ENCODE assay signal across 16 cellular contexts in genomic region chr4:84235545-84235944, GRCh38.
A peak's percentile ranks its signal among the peaks of the same experiment; 100 is the strongest.
DNase-seq lines count a peak whose midpoint lies in the region; ATAC-seq and TF ChIP-seq lines count a peak whose summit lies in the region.
"Had no signal": no experiment of that assay in that cellular context is flagged by ENCODE, and none has a peak within 500 bp of the region (broad histone marks: within the 10 kb centered on the region; RNA-seq: fewer than 3 reads in every experiment).

No MANE protein-coding gene starts in this region.

- intact Hi-C loops in heart left ventricle (cut with DNase I) (no loop called here), A673 (cut with micrococcal nuclease; ENCODE audit: unreplicated experiment) (no loop called here)
- intact Hi-C loops in activated T-helper 1 cell treated with anti-CD3 and anti-CD28 coated beads, Interleukin-12 subunit alpha, Interleukin-12 subunit beta, Interleukin-2, Interleukin-4 antibody, amounts not matched to agents 30 ng/mL and 10 ng/mL and 1 ng/mL, durations not matched to agents 14 hours and 24 hours and 36 hours (cut with micrococcal nuclease) = no loop called here

- H3K4me3 Mint-ChIP-seq in activated CD4-positive, alpha-beta memory T cell treated with anti-CD3 and anti-CD28 coated beads, Interleukin-2, amount 10 ng/mL, durations not matched to agents 7 days and 5 days = no peak overlapping the region
- no peak overlapping the region for H3K4me3 Mint-ChIP-seq in activated T-helper 1 cell treated with anti-CD3 and anti-CD28 coated beads, Interleukin-12 subunit alpha, Interleukin-12 subunit beta, Interleukin-2, Interleukin-4 antibody, amounts not matched to agents 30 ng/mL and 10 ng/mL and 1 ng/mL, durations not matched to agents 14 hours and 24 hours and 36 hours
- H3K4me3 Mint-ChIP-seq: activated naive CD4-positive, alpha-beta T cell treated with anti-CD3 and anti-CD28 coated beads, Interleukin-2, amount 10 ng/mL, durations not matched to agents 7 days and 5 days had no signal

- no peak overlapping the region for H3K27ac Mint-ChIP-seq in activated CD4-positive, alpha-beta memory T cell treated with anti-CD3 and anti-CD28 coated beads, Interleukin-2, amount 10 ng/mL, durations not matched to agents 7 days and 5 days
- no peak overlapping the region for H3K27ac Mint-ChIP-seq in activated T-helper 1 cell treated with anti-CD3 and anti-CD28 coated beads, Interleukin-12 subunit alpha, Interleukin-12 subunit beta, Interleukin-2, Interleukin-4 antibody, amounts not matched to agents 30 ng/mL and 10 ng/mL and 1 ng/mL, durations not matched to agents 14 hours and 24 hours and 36 hours
- H3K27ac Mint-ChIP-seq: activated naive CD4-positive, alpha-beta T cell treated with anti-CD3 and anti-CD28 coated beads, Interleukin-2, amount 10 ng/mL, durations not matched to agents 7 days and 5 days had no signal

- H3K4me1 ChIP-seq in heart left ventricle (no peaks in the 10 kb centered on the region), A673 (ENCODE audit: insufficient read depth, low read length, poor library complexity, severe bottlenecking) (no peaks in the 10 kb centered on the region)
- H3K4me1 ChIP-seq: colonic mucosa, testis had no signal

- no peaks in the 10 kb centered on the region for H3K36me3 Mint-ChIP-seq in activated CD4-positive, alpha-beta memory T cell treated with anti-CD3 and anti-CD28 coated beads, Interleukin-2, amount 10 ng/mL, durations not matched to agents 7 days and 5 days (ENCODE audit: low read depth)
- no peaks in the 10 kb centered on the region for H3K36me3 Mint-ChIP-seq in activated T-helper 1 cell treated with anti-CD3 and anti-CD28 coated beads, Interleukin-12 subunit alpha, Interleukin-12 subunit beta, Interleukin-2, Interleukin-4 antibody, amounts not matched to agents 30 ng/mL and 10 ng/mL and 1 ng/mL, durations not matched to agents 14 hours and 24 hours and 36 hours (ENCODE audit: low read depth)
- H3K36me3 Mint-ChIP-seq: activated naive CD4-positive, alpha-beta T cell treated with anti-CD3 and anti-CD28 coated beads, Interleukin-2, amount 10 ng/mL, durations not matched to agents 7 days and 5 days had no signal

- WGBS in heart left ventricle, 4 donors = 72 to 75% (median 73%) methylated on average over 3 of the region's 3 CpGs

- TF ChIP-seq CTCF in heart left ventricle (IDR thresholded peaks at IDR 0.05) = no peak
- TF ChIP-seq CTCF in A673 (conservative IDR thresholded peaks at IDR 0.05; ENCODE audit: low read depth, low read length) = no peak

- H3K4me1 Mint-ChIP-seq in activated CD4-positive, alpha-beta memory T cell treated with anti-CD3 and anti-CD28 coated beads, Interleukin-2, amount 10 ng/mL, durations not matched to agents 7 days and 5 days = no peaks in the 10 kb centered on the region
- H3K4me1 Mint-ChIP-seq in activated T-helper 1 cell treated with anti-CD3 and anti-CD28 coated beads, Interleukin-12 subunit alpha, Interleukin-12 subunit beta, Interleukin-2, Interleukin-4 antibody, amounts not matched to agents 30 ng/mL and 10 ng/mL and 1 ng/mL, durations not matched to agents 14 hours and 24 hours and 36 hours (ENCODE audit: low read depth) = no peaks in the 10 kb centered on the region
- H3K4me1 Mint-ChIP-seq: activated naive CD4-positive, alpha-beta T cell treated with anti-CD3 and anti-CD28 coated beads, Interleukin-2, amount 10 ng/mL, durations not matched to agents 7 days and 5 days had no signal

- TF ChIP-seq POLR2A in heart left ventricle (IDR thresholded peaks at IDR 0.05) = no peak

- H3K9me3 ChIP-seq in heart left ventricle (peaks cover 0 to 5% (median 0%) of the 10 kb centered on the region in 12 donors), A673 (ENCODE audit: low read depth, low read length, poor library complexity, severe bottlenecking) (no peaks in the 10 kb centered on the region)
- H3K9me3 ChIP-seq: colonic mucosa, testis had no signal

- ATAC-seq in GM18520 (IDR thresholded peaks at IDR 0.05; ENCODE audit: unreplicated experiment) (peak; percentile 100), GM21423 (IDR thresholded peaks at IDR 0.05; ENCODE audit: unreplicated experiment) (peak; percentile 99), HG03045 (IDR thresholded peaks at IDR 0.05; ENCODE audit: unreplicated experiment) (peak; percentile 98), heart left ventricle (no peak)
- ATAC-seq: activated CD4-positive, CD25-positive, alpha-beta regulatory T cell treated with anti-CD3 and anti-CD28 coated beads, Interleukin-2, amount 50 U/mL, for 24 hours had no signal

- H3K9me3 Mint-ChIP-seq in activated CD4-positive, alpha-beta memory T cell treated with anti-CD3 and anti-CD28 coated beads, Interleukin-2, amount 10 ng/mL, durations not matched to agents 7 days and 5 days = no peaks in the 10 kb centered on the region
- H3K9me3 Mint-ChIP-seq in activated T-helper 1 cell treated with anti-CD3 and anti-CD28 coated beads, Interleukin-12 subunit alpha, Interleukin-12 subunit beta, Interleukin-2, Interleukin-4 antibody, amounts not matched to agents 30 ng/mL and 10 ng/mL and 1 ng/mL, durations not matched to agents 14 hours and 24 hours and 36 hours = no peaks in the 10 kb centered on the region

- no peaks in the 10 kb centered on the region for H3K27me3 Mint-ChIP-seq in activated CD4-positive, alpha-beta memory T cell treated with anti-CD3 and anti-CD28 coated beads, Interleukin-2, amount 10 ng/mL, durations not matched to agents 7 days and 5 days
- H3K27me3 Mint-ChIP-seq in activated T-helper 1 cell treated with anti-CD3 and anti-CD28 coated beads, Interleukin-12 subunit alpha, Interleukin-12 subunit beta, Interleukin-2, Interleukin-4 antibody, amounts not matched to agents 30 ng/mL and 10 ng/mL and 1 ng/mL, durations not matched to agents 14 hours and 24 hours and 36 hours (ENCODE audit: insufficient read depth) = no peaks in the 10 kb centered on the region
- H3K27me3 Mint-ChIP-seq: activated naive CD4-positive, alpha-beta T cell treated with anti-CD3 and anti-CD28 coated beads, Interleukin-2, amount 10 ng/mL, durations not matched to agents 7 days and 5 days had no signal

- H3K36me3 ChIP-seq in heart left ventricle (no peaks in the 10 kb centered on the region), A673 (ENCODE audit: insufficient read depth, low read length, poor library complexity, severe bottlenecking) (no peaks in the 10 kb centered on the region)
- H3K36me3 ChIP-seq: colonic mucosa had no signal

- no peaks in the 10 kb centered on the region for H3K27me3 ChIP-seq in heart left ventricle
- H3K27me3 ChIP-seq in A673 (replicated peaks; ENCODE audit: insufficient read depth, low read depth, low read length, poor library complexity) = no peaks in the 10 kb centered on the region
- H3K27me3 ChIP-seq: colonic mucosa, testis had no signal

- DNase-seq in MV-4-11 (lab: John Stamatoyannopoulos, UW) (peak; percentile 89), heart left ventricle (no peak), A673 (ENCODE audit: low spot score) (no peak)
- no peak for DNase-seq in activated CD4-positive, alpha-beta memory T cell treated with anti-CD3 and anti-CD28 coated beads, Interleukin-2, amount 10 ng/mL, durations not matched to agents 7 days and 5 days
- no peak for DNase-seq in activated T-helper 1 cell treated with anti-CD3 and anti-CD28 coated beads, Interleukin-12 subunit alpha, Interleukin-12 subunit beta, Interleukin-2, Interleukin-4 antibody, amounts not matched to agents 30 ng/mL and 10 ng/mL and 1 ng/mL, durations not matched to agents 14 hours and 24 hours and 36 hours (ENCODE audit: low spot score)
- DNase-seq: activated naive CD4-positive, alpha-beta T cell treated with anti-CD3 and anti-CD28 coated beads, Interleukin-2, amount 10 ng/mL, durations not matched to agents 7 days and 5 days; colonic mucosa; NCI-H2081; nucleus accumbens; stimulated activated CD4-positive, alpha-beta T cell treated with anti-CD3 and anti-CD28 coated beads, Interleukin-4, amount 100 ng/mL, for 4 hours; testis had no signal

- H3K4me3 ChIP-seq in heart left ventricle (no peak overlapping the region), A673 (ENCODE audit: low read depth, low read length, poor library complexity, severe bottlenecking) (no peak overlapping the region)
- H3K4me3 ChIP-seq: colonic mucosa, testis had no signal

- CTCF ChIA-PET in activated CD4-positive, alpha-beta memory T cell treated with anti-CD3 and anti-CD28 coated beads, Interleukin-2, amount 10 ng/mL, durations not matched to agents 7 days and 5 days (lab: Charles Lee) = no interaction called here
- CTCF ChIA-PET in A673 (lab: Charles Lee) = no interaction called here

- no peak overlapping the region for H3K27ac ChIP-seq in heart left ventricle
- H3K27ac ChIP-seq in A673 (ENCODE audit: low read depth, low read length, poor library complexity, severe bottlenecking) = no peak overlapping the region
- H3K27ac ChIP-seq: C4-2B, colonic mucosa, testis had no signal

- POLR2A ChIA-PET in activated CD4-positive, alpha-beta memory T cell treated with anti-CD3 and anti-CD28 coated beads, Interleukin-2, amount 10 ng/mL, durations not matched to agents 7 days and 5 days (lab: Charles Lee) = no interaction called here
- POLR2A ChIA-PET in A673 (lab: Charles Lee; ENCODE audit: low non-redundant PET) = no interaction called here

- BruUV-seq in A673 (replicated peaks; lab: Mats Ljungman, UMichigan) = no TSS peak

Comparison
In these comparisons a context has a peak if more than half of its experiments do, and no peak if none do; other contexts are left out.
1. ATAC-seq: peak in GM18520 (single experiment), GM21423 (single experiment) and HG03045 (single experiment); none in heart left ventricle (0 of 4).